In genomic region chr7:66655113-66655806, GRCh38 we compare ENCODE assay signal across 8 cellular contexts. TPM values are rescaled to one million over a fixed set of nuclear protein-coding genes. Genes with fewer than 3 reads are reported as not detected.
A peak's percentile ranks its signal among the peaks of the same experiment; 100 is the strongest.
DNase-seq lines count a peak whose midpoint lies in the region; ATAC-seq and TF ChIP-seq lines count a peak whose summit lies in the region.
"Not testable (repeated sequence)": the region's sequence is repeated elsewhere in the genome, so short reads cannot be mapped to it uniquely, and the experiment has no call there.

No MANE protein-coding gene starts in this region.

- CTCF ChIA-PET in CD8-positive, alpha-beta memory T cell (lab: Charles Lee): interaction anchor here (1.0 to 2.1 kb wide), 4 partner anchors 10 to 98 kb away, joined by 3 to 11 read pairs (median 4); partner anchors contain the start of gene KCTD7

- peak; percentile 8 for ATAC-seq in GM21786 (IDR thresholded peaks at IDR 0.05; ENCODE audit: unreplicated experiment)

- not testable (repeated sequence) for TF ChIP-seq CTCF in KMS-11 (conservative IDR thresholded peaks at IDR 0.05; ENCODE audit: low read depth, low read length); astrocyte of the spinal cord (IDR thresholded peaks at IDR 0.05; ENCODE audit: low read depth, low read length)

- POLR2A ChIA-PET in CD8-positive, alpha-beta memory T cell (lab: Charles Lee): interaction anchor here (0.6 to 3.0 kb wide), 4 partner anchors 23 to 27 kb away, joined by 4 to 20 read pairs (median 12); partner anchors contain the start of gene KCTD7

- H2AFZ ChIP-seq in KMS-11 (ENCODE audit: low read depth): peak overlapping the region; percentile 77

- peaks cover 21 to 40% (median 30%) of the 10 kb centered on the region in 3 donors for H3K4me1 Mint-ChIP-seq in CD8-positive, alpha-beta memory T cell

- H3K4me2 ChIP-seq in KMS-11: peak overlapping the region; percentile 62

- H4K20me1 ChIP-seq in KMS-11 (ENCODE audit: insufficient read depth): not testable (repeated sequence)

- not testable (repeated sequence) for H3K4me1 ChIP-seq in CD8-positive, alpha-beta memory T cell (ENCODE audit: insufficient read depth, low read length); KMS-11 (ENCODE audit: low read depth, poor library complexity, severe bottlenecking)
- H3K4me1 ChIP-seq in subcutaneous abdominal adipose tissue (ENCODE audit: control insufficient read depth in 5 of 5, insufficient read depth in 5 of 5, low read length in 5 of 5): peaks cover 1 to 25% (median 16%) of the 10 kb centered on the region in 5 donors

- peak overlapping the region; percentile 95 to 98 (median 96) for H3K4me3 Mint-ChIP-seq in CD8-positive, alpha-beta memory T cell

- not testable (repeated sequence) for H3K27me3 ChIP-seq in CD8-positive, alpha-beta memory T cell (ENCODE audit: insufficient read depth, low read length, poor library complexity, severe bottlenecking); KMS-11 (ENCODE audit: insufficient read depth, low read depth); subcutaneous abdominal adipose tissue (ENCODE audit: control insufficient read depth in 5 of 5, insufficient read depth in 4 of 5, low read length in 5 of 5)

- peak overlapping the region in 7 of 8 donors; percentile 85 to 99 (median 96) for H3K27ac Mint-ChIP-seq in CD8-positive, alpha-beta memory T cell

- in situ Hi-C loops in astrocyte of the spinal cord (cut with HindIII; ENCODE audit: low sequenced_read_pairs): not testable (repeated sequence)

- peak overlapping the region; percentile 95 for H3K4me3 ChIP-seq in CD8-positive, alpha-beta memory T cell (ENCODE audit: low read length)
- H3K4me3 ChIP-seq in KMS-11 (IDR thresholded peaks at IDR 0.05; ENCODE audit: insufficient read depth, low read depth, low read length): not testable (repeated sequence)
- peak overlapping the region; percentile 90 for H3K4me3 ChIP-seq in astrocyte of the spinal cord (ENCODE audit: low read depth, low read length)
- H3K4me3 ChIP-seq in subcutaneous abdominal adipose tissue (ENCODE audit: low read depth in 1 of 5, low read length in 5 of 5): peak overlapping the region; percentile 68 to 88 (median 84)

- H3K9ac ChIP-seq in KMS-11 (peak overlapping the region; percentile 83), subcutaneous abdominal adipose tissue (ENCODE audit: low read length in 5 of 5) (peak overlapping the region; percentile 77 to 92 (median 89))

- H3K79me2 ChIP-seq in KMS-11 (ENCODE audit: insufficient read depth, low read depth): peaks cover 27% of the 10 kb centered on the region; the same call in 1 of the 2 replicates

- not testable (repeated sequence) for H3K9me3 Mint-ChIP-seq in CD8-positive, alpha-beta memory T cell

- peak overlapping the region; percentile 97 for H3K27ac ChIP-seq in CD8-positive, alpha-beta memory T cell (ENCODE audit: low read depth, low read length)
- H3K27ac ChIP-seq in KMS-11 (peak overlapping the region; percentile 86), subcutaneous abdominal adipose tissue (ENCODE audit: low read depth, low read length) (peak overlapping the region; percentile 96)

- not testable (repeated sequence) for H3K36me3 Mint-ChIP-seq in CD8-positive, alpha-beta memory T cell

- H3K27me3 Mint-ChIP-seq in CD8-positive, alpha-beta memory T cell: not testable (repeated sequence)

- not testable (repeated sequence) for DNase-seq in CD8-positive, alpha-beta memory T cell
- DNase-seq in SW 1271 (lab: John Stamatoyannopoulos, UW) (peak; percentile 2 to 33), astrocyte of the spinal cord (ENCODE audit: low read depth, low spot score) (peak; percentile 35), foreskin melanocyte (peak; percentile 38), mucosa of gallbladder (ENCODE audit: low spot score) (peak; percentile 20)

- not testable (repeated sequence) for H3K36me3 ChIP-seq in CD8-positive, alpha-beta memory T cell (ENCODE audit: insufficient read depth, low read length); KMS-11 (ENCODE audit: insufficient read depth); subcutaneous abdominal adipose tissue (ENCODE audit: control insufficient read depth in 5 of 5, insufficient read depth in 5 of 5, low read length in 5 of 5)

- H3K9me3 ChIP-seq in CD8-positive, alpha-beta memory T cell (ENCODE audit: low read length); subcutaneous abdominal adipose tissue (ENCODE audit: control insufficient read depth in 5 of 5, low read length in 5 of 5): not testable (repeated sequence)

RNA-seq across cellular contexts. Expression of gene KCTD7, which starts 26.6 kb away (rescaled TPM):
- 10 to 100 TPM; 11.6 to 12.5 TPM for total RNA-seq in CD8-positive, alpha-beta memory T cell
- 17.1 TPM for polyA plus RNA-seq in CD8-positive, alpha-beta memory T cell
- total RNA-seq in mucosa of gallbladder: 25.3 TPM
